1 cellular context compared by ENCODE assay signal in the genomic region with DNA sequence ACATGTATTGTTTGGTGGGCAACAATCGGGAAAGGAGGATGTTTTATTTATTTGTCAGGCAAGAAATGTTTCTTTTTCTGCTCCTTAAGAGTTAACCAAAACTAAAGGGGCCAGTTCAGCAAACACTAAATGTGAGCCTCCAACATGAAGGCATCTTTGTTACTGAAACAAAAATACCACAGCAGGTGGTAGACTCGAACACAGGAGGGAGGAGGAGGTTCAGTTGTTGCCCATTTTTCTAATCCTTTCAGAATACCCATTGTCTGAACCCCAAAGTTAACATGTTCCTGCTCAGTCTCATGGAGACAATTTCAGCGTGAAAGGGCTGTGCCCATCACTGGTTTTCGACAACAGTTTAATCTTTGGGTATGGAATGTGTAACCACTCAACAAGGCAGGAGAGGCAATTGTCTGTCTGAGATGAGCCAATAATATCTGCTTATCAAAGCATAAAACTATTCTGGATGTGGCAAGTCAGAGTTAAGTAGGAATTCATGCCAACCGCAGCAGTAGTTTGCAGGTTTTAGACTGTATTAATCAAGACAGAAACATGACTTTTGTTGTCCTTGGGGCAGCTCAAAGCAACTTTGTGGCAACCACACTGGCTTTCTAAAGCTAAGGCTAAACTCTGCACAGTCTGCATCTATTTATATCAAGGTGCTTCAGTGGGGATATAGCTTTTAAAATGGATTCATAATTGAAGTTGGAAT.
TF ChIP-seq lines count a peak whose summit lies in the region.

No MANE protein-coding gene starts in this region.

TF ChIP-seq in GM23338, 12 proteins besides CTCF, POLR2A, EP300 and RAD21:
- TF ChIP-seq POLR2AphosphoS5 (IDR thresholded peaks at IDR 0.05; ENCODE audit: low read depth) (no peak), ZNF114 (CRISPR knock-in tag; IDR thresholded peaks at IDR 0.05) (no peak), JUNB (IDR thresholded peaks at IDR 0.05; ENCODE audit: unreplicated experiment) (no peak), EZH2 (IDR thresholded peaks at IDR 0.05; ENCODE audit: low read depth, unreplicated experiment) (no peak), NANOG (IDR thresholded peaks at IDR 0.05; ENCODE audit: borderline replicate concordance) (no peak), CREB1 (CRISPR knock-in tag; IDR thresholded peaks at IDR 0.05; ENCODE audit: low read depth) (no peak), ZNF462 (CRISPR knock-in tag; IDR thresholded peaks at IDR 0.05) (no peak), STAT1 (IDR thresholded peaks at IDR 0.05; ENCODE audit: unreplicated experiment) (no peak), EZH2phosphoT487 (IDR thresholded peaks at IDR 0.05; ENCODE audit: unreplicated experiment) (no peak), ZNF331 (CRISPR knock-in tag; IDR thresholded peaks at IDR 0.05; ENCODE audit: low read depth) (no peak), REST (IDR thresholded peaks at IDR 0.05; ENCODE audit: unreplicated experiment) (no peak)
- TF ChIP-seq, protein P1, sequence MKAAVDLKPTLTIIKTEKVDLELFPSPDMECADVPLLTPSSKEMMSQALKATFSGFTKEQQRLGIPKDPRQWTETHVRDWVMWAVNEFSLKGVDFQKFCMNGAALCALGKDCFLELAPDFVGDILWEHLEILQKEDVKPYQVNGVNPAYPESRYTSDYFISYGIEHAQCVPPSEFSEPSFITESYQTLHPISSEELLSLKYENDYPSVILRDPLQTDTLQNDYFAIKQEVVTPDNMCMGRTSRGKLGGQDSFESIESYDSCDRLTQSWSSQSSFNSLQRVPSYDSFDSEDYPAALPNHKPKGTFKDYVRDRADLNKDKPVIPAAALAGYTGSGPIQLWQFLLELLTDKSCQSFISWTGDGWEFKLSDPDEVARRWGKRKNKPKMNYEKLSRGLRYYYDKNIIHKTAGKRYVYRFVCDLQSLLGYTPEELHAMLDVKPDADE (IDR thresholded peaks at IDR 0.05) = no peak
TF ChIP-seq in GM23338: peak in this region for 0.
